In genomic region chr7:122304996-122305421, GRCh38 we compare ENCODE assay signal across 11 cellular contexts. TPM values are rescaled to one million over a fixed set of nuclear protein-coding genes. Genes with fewer than 3 reads are reported as not detected.
DNase-seq lines count a peak whose midpoint lies in the region; ATAC-seq, FAIRE-seq and TF ChIP-seq lines count a peak whose summit lies in the region.
"Had no signal": no experiment of that assay in that cellular context is flagged by ENCODE, and none has a peak within 500 bp of the region (broad histone marks: within the 10 kb centered on the region; RNA-seq: fewer than 3 reads in every experiment).

No MANE protein-coding gene starts in this region.

- H3K36me3 ChIP-seq in bronchial epithelial cell (ENCODE audit: control insufficient read depth, insufficient read depth, low read length) (no peaks in the 10 kb centered on the region), right lobe of liver (no peaks in the 10 kb centered on the region), stomach (no peaks in the 10 kb centered on the region), thyroid gland (no peaks in the 10 kb centered on the region)

- ATAC-seq in right lobe of liver (peak; percentile 49 to 79 (median 64)), GM21515 (IDR thresholded peaks at IDR 0.05; ENCODE audit: unreplicated experiment) (no peak)

- intact Hi-C loops in right lobe of liver (cut with DNase I) (no loop called here), stomach (cut with DNase I; ENCODE audit: low total_unique reads) (no loop called here), thyroid gland (cut with DNase I) (no loop called here)

- WGBS in right lobe of liver (ENCODE audit: insufficient coverage, low coverage, low lambda C conversion rate, missing lambda C conversion rate), result 4% methylated on average over 22 of the region's 24 CpGs
- 2 to 8% (median 3%) methylated on average over 23 to 24 of the region's 24 CpGs for WGBS in stomach, 5 donors
- whole genome bisulfite sequencing in thyroid gland, 2 donors, result 5% methylated on average over 9 to 17 of the region's 24 CpGs

- H3K9me3 ChIP-seq in right lobe of liver (no peaks in the 10 kb centered on the region), stomach (peaks cover 0 to 14% (median 6%) of the 10 kb centered on the region in 4 donors), thyroid gland (no peaks in the 10 kb centered on the region)

- H3K4me3 ChIP-seq in bronchial epithelial cell (ENCODE audit: low read depth, low read length), result no peak overlapping the region
- peak overlapping the region; percentile 20 to 36 (median 22) for H3K4me3 ChIP-seq in right lobe of liver
- peak overlapping the region; percentile 1 to 49 (median 20) for H3K4me3 ChIP-seq in stomach
- H3K4me3 ChIP-seq in thyroid gland (replicated peaks in 1 of 3), result peak overlapping the region in 1 of 3 donors; percentile 3

- TF ChIP-seq POLR2A in right lobe of liver (IDR thresholded peaks at IDR 0.05), result no peak
- TF ChIP-seq POLR2A in stomach (IDR thresholded peaks at IDR 0.05), result no peak
- TF ChIP-seq POLR2A in thyroid gland (IDR thresholded peaks at IDR 0.05), result no peak

- H3K27me3 ChIP-seq in bronchial epithelial cell (ENCODE audit: control insufficient read depth, insufficient read depth, low read length) (peaks cover 75% of the 10 kb centered on the region), right lobe of liver (peaks cover 23 to 71% of the 10 kb centered on the region in 2 donors), stomach (peaks cover 53 to 100% (median 96%) of the 10 kb centered on the region in 3 donors), thyroid gland (peaks cover 95% of the 10 kb centered on the region)

- no peak for TF ChIP-seq EP300 in stomach (IDR thresholded peaks at IDR 0.05)

- no peak for TF ChIP-seq CTCF in bronchial epithelial cell (IDR thresholded peaks at IDR 0.05; ENCODE audit: insufficient read depth, low read length, severe bottlenecking)
- TF ChIP-seq CTCF in right lobe of liver (IDR thresholded peaks at IDR 0.05), result no peak
- TF ChIP-seq CTCF in stomach (IDR thresholded peaks at IDR 0.05), result no peak
- TF ChIP-seq CTCF in thyroid gland (IDR thresholded peaks at IDR 0.05), result no peak

- no peak for FAIRE-seq in bronchial epithelial cell (lab: Jason Lieb, UNC)
- FAIRE-seq: endometrium had no signal

- DNase-seq in NCI-H2107 treated with DMSO at 0.1 percent for 48 hours (lab: John Stamatoyannopoulos, UW; ENCODE audit: unreplicated experiment) (peak; percentile 48), NCI-H2107 (lab: John Stamatoyannopoulos, UW) (no peak), bronchial epithelial cell (ENCODE audit: low read depth) (peak; percentile 13), right lobe of liver (peak in 2 of 3 donors; percentile 19 to 53), stomach (no peak), thyroid gland (no peak), NCI-H446 (lab: John Stamatoyannopoulos, UW) (no peak)
- DNase-seq: stimulated activated CD4-positive, alpha-beta T cell treated with anti-CD3 and anti-CD28 coated beads, Interleukin-4, amount 100 ng/mL, for 1 hour had no signal

- peaks cover 0 to 28% (median 10%) of the 10 kb centered on the region in 4 donors for H3K4me1 ChIP-seq in right lobe of liver
- H3K4me1 ChIP-seq in stomach, result peaks cover 19 to 58% (median 44%) of the 10 kb centered on the region in 4 donors
- H3K4me1 ChIP-seq in thyroid gland, result peaks cover 27 to 42% of the 10 kb centered on the region in 2 donors

- H3K27ac ChIP-seq in right lobe of liver (no peak overlapping the region), stomach (no peak overlapping the region), thyroid gland (no peak overlapping the region)

RNA-seq across cellular contexts. Expression of gene FEZF1, which starts 0.5 kb away (rescaled TPM):
- total RNA-seq in bronchial epithelial cell, result not detected in 2 replicates
- not detected for total RNA-seq in right lobe of liver
- total RNA-seq in stomach, result not detected
- polyA plus RNA-seq in stomach, result not detected
- total RNA-seq in thyroid gland, result not detected
- total RNA-seq: HT1080 had no signal

Comparison
In these comparisons a context has a peak if more than half of its experiments do, and no peak if none do; other contexts are left out.
1. DNase-seq: peak in NCI-H2107 treated with DMSO at 0.1 percent for 48 hours (single experiment), bronchial epithelial cell (single experiment) and right lobe of liver (2 of 3); none in NCI-H2107 (single experiment), stomach (single experiment), thyroid gland (0 of 2) and NCI-H446 (0 of 2).